ENCODE assay signal across 15 cellular contexts in the genomic region with DNA sequence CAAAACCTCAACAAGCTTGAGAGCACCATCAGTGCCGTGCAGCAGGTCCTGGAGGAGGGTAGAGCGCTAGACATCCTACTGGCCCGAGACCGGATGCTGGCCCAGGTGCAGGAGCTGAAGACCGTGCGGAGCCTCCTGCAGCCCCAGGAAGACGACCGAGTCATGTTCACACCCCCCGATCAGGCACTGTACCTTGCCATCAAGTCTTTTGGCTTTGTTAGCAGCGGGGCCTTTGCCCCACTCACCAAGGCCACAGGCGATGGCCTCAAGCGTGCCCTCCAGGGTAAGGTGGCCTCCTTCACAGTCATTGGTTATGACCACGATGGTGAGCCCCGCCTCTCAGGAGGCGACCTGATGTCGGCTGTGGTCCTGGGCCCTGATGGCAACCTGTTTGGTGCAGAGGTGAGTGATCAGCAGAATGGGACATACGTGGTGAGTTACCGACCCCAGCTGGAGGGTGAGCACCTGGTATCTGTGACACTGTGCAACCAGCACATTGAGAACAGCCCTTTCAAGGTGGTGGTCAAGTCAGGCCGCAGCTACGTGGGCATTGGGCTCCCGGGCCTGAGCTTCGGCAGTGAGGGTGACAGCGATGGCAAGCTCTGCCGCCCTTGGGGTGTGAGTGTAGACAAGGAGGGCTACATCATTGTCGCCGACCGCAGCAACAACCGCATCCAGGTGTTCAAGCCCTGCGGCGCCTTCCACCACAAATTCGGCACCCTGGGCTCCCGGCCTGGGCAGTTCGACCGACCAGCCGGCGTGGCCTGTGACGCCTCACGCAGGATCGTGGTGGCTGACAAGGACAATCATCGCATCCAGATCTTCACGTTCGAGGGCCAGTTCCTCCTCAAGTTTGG.
"Had no signal": no experiment of that assay in that cellular context is flagged by ENCODE, and none has a peak within 500 bp of the region (broad histone marks: within the 10 kb centered on the region; RNA-seq: fewer than 3 reads in every experiment).

No MANE protein-coding gene starts in this region.

- ATAC-seq: effector memory CD8-positive, alpha-beta T cell; foreskin keratinocyte; naive thymus-derived CD4-positive, alpha-beta T cell had no signal

- H3K36me3 Mint-ChIP-seq: naive thymus-derived CD4-positive, alpha-beta T cell had no signal

- H3K9me3 Mint-ChIP-seq: dendritic cell treated with granulocyte-macrophage colony-stimulating factor and Interleukin-4, amounts not matched to agents 40 ng/mL and 50 ng/mL, for 4 days; effector memory CD8-positive, alpha-beta T cell; naive thymus-derived CD4-positive, alpha-beta T cell; type B pancreatic cell had no signal

- H3K27me3 Mint-ChIP-seq: dendritic cell treated with granulocyte-macrophage colony-stimulating factor and Interleukin-4, amounts not matched to agents 40 ng/mL and 50 ng/mL, for 4 days; type B pancreatic cell had no signal

- H3K4me1 ChIP-seq: foreskin keratinocyte, right atrium auricular region, uterus had no signal

- H3K27ac Mint-ChIP-seq: dendritic cell treated with granulocyte-macrophage colony-stimulating factor and Interleukin-4, amounts not matched to agents 40 ng/mL and 50 ng/mL, for 4 days; effector memory CD8-positive, alpha-beta T cell; naive thymus-derived CD4-positive, alpha-beta T cell; type B pancreatic cell had no signal

- DNase-seq: effector memory CD8-positive, alpha-beta T cell; erythroblast; foreskin keratinocyte; head of caudate nucleus; kidney glomerular epithelial cell; naive thymus-derived CD4-positive, alpha-beta T cell; ovary; small intestine; stimulated activated CD4-positive, alpha-beta T cell treated with anti-CD3 and anti-CD28 coated beads, Interleukin-12 subunit alpha, Interleukin-12 subunit beta, amount 100 ng/mL, for 4 hours; stimulated activated naive CD4-positive, alpha-beta T cell treated with Interleukin-2 at 50 U/mL for 16 hours; uterus had no signal

- H3K36me3 ChIP-seq: ovary, right atrium auricular region, uterus had no signal

- H3K27ac ChIP-seq: foreskin keratinocyte, hepatocyte, ovary, right atrium auricular region, uterus had no signal

- H3K4me3 Mint-ChIP-seq: dendritic cell treated with granulocyte-macrophage colony-stimulating factor and Interleukin-4, amounts not matched to agents 40 ng/mL and 50 ng/mL, for 4 days; effector memory CD8-positive, alpha-beta T cell; naive thymus-derived CD4-positive, alpha-beta T cell; type B pancreatic cell had no signal

- H3K9me3 ChIP-seq: ovary, right atrium auricular region, uterus had no signal

- H3K4me2 ChIP-seq: hepatocyte had no signal

- H3K27me3 ChIP-seq: hepatocyte, ovary, right atrium auricular region, uterus had no signal

- H3K4me3 ChIP-seq: hepatocyte, ovary, right atrium auricular region, uterus had no signal

- H2AFZ ChIP-seq: hepatocyte had no signal
